Comparison of ENCODE assay signal across 9 cellular contexts in the genomic region with DNA sequence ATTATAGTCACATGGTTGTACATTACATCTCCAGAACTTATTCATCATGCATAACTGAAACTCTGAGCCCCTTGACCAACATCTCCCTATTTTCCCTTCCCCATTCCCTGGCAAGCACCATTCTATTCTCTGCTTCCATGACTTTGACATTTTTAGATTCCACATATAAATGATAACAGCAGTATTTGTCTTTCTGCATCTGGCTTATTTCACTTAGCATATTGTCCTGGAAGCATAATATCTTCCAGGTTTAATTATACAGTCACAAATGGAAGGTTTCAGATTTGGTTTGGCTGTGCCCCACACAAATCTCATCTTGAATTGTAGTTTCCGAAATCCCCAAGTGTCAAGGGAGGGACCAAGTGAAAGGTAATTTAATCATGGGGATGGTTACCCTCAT.
"Had no signal": no experiment of that assay in that cellular context is flagged by ENCODE, and none has a peak within 500 bp of the region (broad histone marks: within the 10 kb centered on the region; RNA-seq: fewer than 3 reads in every experiment).

No MANE protein-coding gene starts in this region.

- H3K27me3 Mint-ChIP-seq: IgD-negative memory B cell had no signal

- H3K9me3 ChIP-seq: HAP-1 had no signal

- ATAC-seq: HCT116, HepG2 had no signal

- H3K36me3 ChIP-seq: HAP-1 had no signal

- H3K4me3 ChIP-seq: GM23248, HAP-1 had no signal

- H3K4me3 Mint-ChIP-seq: HFFc6, IgD-negative memory B cell had no signal

- H3K27ac ChIP-seq: GM23248, HL-60 had no signal

- H3K27ac Mint-ChIP-seq: HFFc6, IgD-negative memory B cell had no signal

- H3K36me3 Mint-ChIP-seq: IgD-negative memory B cell had no signal

- DNase-seq: GM23248, GOT3, H7, HFFc6 had no signal

- H3K4me1 Mint-ChIP-seq: IgD-negative memory B cell had no signal

- H3K4me1 ChIP-seq: HAP-1 had no signal
